22 cellular contexts compared by ENCODE assay signal in genomic region chr15:60791216-60791615, GRCh38.
"Had no signal": no experiment of that assay in that cellular context is flagged by ENCODE, and none has a peak within 500 bp of the region (broad histone marks: within the 10 kb centered on the region; RNA-seq: fewer than 3 reads in every experiment).

No MANE protein-coding gene starts in this region.

- H3K4me3 Mint-ChIP-seq: mesothelial cell of epicardium; naive B cell; naive thymus-derived CD8-positive, alpha-beta T cell had no signal

- DNase-seq: dermis blood vessel endothelial cell; dorsolateral prefrontal cortex; effector CD4-positive, alpha-beta T cell; effector memory CD4-positive, alpha-beta T cell; foreskin fibroblast; foreskin melanocyte; gastrocnemius medialis; glutamatergic neuron; head of caudate nucleus; heart right ventricle; hippocampal formation; left cardiac atrium; left lung; left ventricle myocardium superior; lower lobe of right lung; mesenchymal stem cell; mucosa of descending colon; naive B cell; naive thymus-derived CD8-positive, alpha-beta T cell had no signal

- H3K4me3 ChIP-seq: coronary artery, dorsolateral prefrontal cortex, esophagus muscularis mucosa, gastrocnemius medialis, heart right ventricle, left lung, lower lobe of right lung, mucosa of descending colon had no signal

- H3K4me1 Mint-ChIP-seq: mesothelial cell of epicardium, naive B cell had no signal

- ATAC-seq: gastrocnemius medialis; heart right ventricle; left cardiac atrium; left lung; left ventricle myocardium superior; lower lobe of right lung; mucosa of descending colon; naive thymus-derived CD8-positive, alpha-beta T cell had no signal

- H3K27ac Mint-ChIP-seq: mesothelial cell of epicardium; naive B cell; naive thymus-derived CD8-positive, alpha-beta T cell had no signal

- H3K27me3 Mint-ChIP-seq: naive thymus-derived CD8-positive, alpha-beta T cell had no signal
